8 cellular contexts compared by ENCODE assay signal in the genomic region with DNA sequence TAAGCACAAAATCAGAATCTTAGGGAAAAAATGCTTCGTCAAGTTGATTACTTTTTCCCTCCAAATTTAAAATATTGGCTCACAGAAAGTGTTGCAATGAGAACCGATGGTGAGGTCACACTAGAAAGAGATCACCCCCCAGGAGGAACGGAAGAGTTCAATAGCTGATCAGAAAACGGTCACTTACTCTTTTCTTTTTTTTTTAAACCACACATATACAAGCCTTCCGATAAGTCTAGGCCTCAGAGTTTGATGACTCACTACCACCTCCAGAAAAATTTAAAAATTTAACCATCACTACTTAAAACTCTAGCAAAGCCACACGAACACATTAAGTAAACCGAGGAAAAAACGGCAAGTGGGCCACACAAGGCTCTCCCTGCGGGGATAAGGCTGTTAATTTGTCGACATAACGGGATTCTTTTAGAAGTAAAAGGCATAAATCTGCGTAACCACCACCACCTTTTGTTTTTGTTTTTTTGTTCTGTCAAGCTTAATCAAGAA. TPM values are rescaled to one million over a fixed set of nuclear protein-coding genes. Genes with fewer than 3 reads are reported as not detected.
A peak's percentile ranks its signal among the peaks of the same experiment; 100 is the strongest.
DNase-seq lines count a peak whose midpoint lies in the region; ATAC-seq, FAIRE-seq and TF ChIP-seq lines count a peak whose summit lies in the region.

No MANE protein-coding gene starts in this region.

- in situ Hi-C loops in K562 (cut with MboI), result no loop called here

- peaks cover 43 to 51% of the 10 kb centered on the region in 2 experiments; a peak in 4 of 5 replicates for H3K4me1 ChIP-seq in K562 (replicated peaks in 1 of 2; ENCODE audit: control insufficient read depth in 2 of 2, insufficient read depth in 2 of 2, low read length in 2 of 2)

- H3K4me2 ChIP-seq in K562 (ENCODE audit: insufficient read depth, low read length), result peak overlapping the region; percentile 88

- TF ChIP-seq CTCF in BJ (IDR thresholded peaks at IDR 0.05; ENCODE audit: insufficient read depth, low read depth, low read length) (no peak), K562 (IDR thresholded peaks at IDR 0.05 in 2 of 3, conservative IDR thresholded peaks at IDR 0.05 in 1 of 3; ENCODE audit: insufficient read depth in 2 of 3, low read depth in 1 of 3, low read length in 3 of 3) (no peak)

- intact Hi-C loops in K562 (cut with micrococcal nuclease), result no loop called here

- TSS peak; percentile 44 for BruUV-seq in K562 (replicated peaks; lab: Mats Ljungman, UMichigan)

- WGBS in K562 (ENCODE audit: insufficient coverage, low coverage, missing lambda C conversion rate), result 0% methylated on average over 12 of the region's 12 CpGs

- peak overlapping the region; percentile 77 for H3K4me3 ChIP-seq in BJ (ENCODE audit: low read depth, low read length)
- peak overlapping the region; percentile 95 for H3K4me3 ChIP-seq in MG63
- H3K4me3 ChIP-seq in K562, result peak overlapping the region; percentile 87

- peaks cover 41% of the 10 kb centered on the region for H4K20me1 ChIP-seq in K562 (replicated peaks; ENCODE audit: control insufficient read depth, insufficient read depth, low read length)

- CTCF ChIA-PET in BJ (lab: Yijun Ruan, JAX), result interaction anchor here (0.7 to 1.6 kb wide), 6 partner anchors 9 to 1539 kb away, joined by 3 read pairs; no protein-coding TSS in a partner anchor
- CTCF ChIA-PET in K562 (lab: Yijun Ruan, JAX; ENCODE audit: low intra/inter-chr PET ratio), result no interaction called here

- no peak for TF ChIP-seq RAD21 in K562 (CRISPR knock-in tag; conservative IDR thresholded peaks at IDR 0.05 in 1 of 2, IDR thresholded peaks at IDR 0.05 in 1 of 2)

- peaks cover 17% of the 10 kb centered on the region for H3K36me3 ChIP-seq in BJ (ENCODE audit: control insufficient read depth, insufficient read depth, low read length)
- H3K36me3 ChIP-seq in MG63, result peaks cover 38% of the 10 kb centered on the region
- H3K36me3 ChIP-seq in K562 (ENCODE audit: control insufficient read depth, insufficient read depth, low read length), result peaks cover 45% of the 10 kb centered on the region

- H2AFZ ChIP-seq in K562 (ENCODE audit: low read depth, low read length), result no peak overlapping the region

- no peaks in the 10 kb centered on the region for H3K9me3 Mint-ChIP-seq in memory B cell

- peaks cover 6% of the 10 kb centered on the region for H3K36me3 Mint-ChIP-seq in memory B cell

- TF ChIP-seq EP300 in K562 (IDR thresholded peaks at IDR 0.05; ENCODE audit: low read length), result no peak

- H3K27me3 ChIP-seq in BJ (ENCODE audit: control insufficient read depth, insufficient read depth, low read length) (no peaks in the 10 kb centered on the region), MG63 (no peaks in the 10 kb centered on the region), K562 (ENCODE audit: control insufficient read depth in 2 of 2, insufficient read depth in 2 of 2, low read length in 2 of 2) (no peaks in the 10 kb centered on the region)

- H3K9ac ChIP-seq in K562 (ENCODE audit: insufficient read depth in 1 of 2, low read depth in 2 of 2, low read length in 2 of 2), result peak overlapping the region; percentile 97

- ATAC-seq in K562 (no peak), memory B cell (ENCODE audit: low read depth) (no peak), HG03196 (IDR thresholded peaks at IDR 0.05; ENCODE audit: unreplicated experiment) (no peak)

- peak overlapping the region; percentile 97 for H3K27ac ChIP-seq in K562 (ENCODE audit: extremely low read depth, low read depth, low read length)

- no peaks in the 10 kb centered on the region for H3K27me3 Mint-ChIP-seq in memory B cell

- no peak for DNase-seq in BJ (ENCODE audit: low read depth)
- DNase-seq in MG63, result no peak
- DNase-seq in K562 (ENCODE audit: extremely low read depth in 1 of 4, low spot score in 3 of 4), result peak in 1 of 4 experiments; percentile 46
- no peak for DNase-seq in memory B cell (ENCODE audit: low spot score in 2 of 2)
- no peak for DNase-seq in NCI-H510A (lab: John Stamatoyannopoulos, UW)
- DNase-seq in cerebellar cortex (ENCODE audit: low spot score), result no peak
- no peak for DNase-seq in NCI-H2171 (lab: John Stamatoyannopoulos, UW)

- H3K9me1 ChIP-seq in K562 (ENCODE audit: control insufficient read depth, insufficient read depth, low read length), result peaks cover 23% of the 10 kb centered on the region

- H3K79me2 ChIP-seq in K562 (ENCODE audit: control insufficient read depth, insufficient read depth, low read length), result peaks cover 70% of the 10 kb centered on the region

- H3K4me3 Mint-ChIP-seq in memory B cell, result peak overlapping the region; percentile 95

- peak overlapping the region; percentile 90 for H3K27ac Mint-ChIP-seq in memory B cell

- TF ChIP-seq POLR2A in K562 (conservative IDR thresholded peaks at IDR 0.05), result no peak

- H3K4me1 Mint-ChIP-seq in memory B cell, result peaks cover 36% of the 10 kb centered on the region

- POLR2A ChIA-PET in BJ (lab: Charles Lee) (no interaction called here), K562 (lab: Yijun Ruan, JAX) (interaction anchor here (0.5 to 8.5 kb wide), 9 partner anchors 10 to 627 kb away, joined by 3 to 109 read pairs (median 5); a partner anchor contains a TSS)

- H3K9me3 ChIP-seq in MG63 (no peaks in the 10 kb centered on the region), K562 (replicated peaks; ENCODE audit: control insufficient read depth, insufficient read depth, low read depth, low read length) (no peaks in the 10 kb centered on the region)

- peak; percentile 69 for FAIRE-seq in K562 (lab: Jason Lieb, UNC)

RNA-seq across cellular contexts. Expression of a gene that starts 1.2 kb away (rescaled TPM):
- polyA plus RNA-seq in BJ (2011; rRNA removed), result 259 and 401 TPM in 2 replicates
- polyA minus RNA-seq in BJ (2011; rRNA and poly(A)+ RNA removed), result 243 and 281 TPM in 2 replicates
- total RNA-seq in MG63 (2014; rRNA removed; shearing (Covaris generic); ENCODE audit: low replicate concordance), result 301 and 417 TPM in 2 replicates
- total RNA-seq in K562 (2011; cell fraction: chromatin; rRNA removed; ENCODE audit: low replicate concordance), result 165 and 371 TPM in 2 replicates
- total RNA-seq in K562 (2011; cell fraction: nucleolus; rRNA removed), result 360 and 416 TPM in 2 replicates
- 387 and 460 TPM in 2 replicates for total RNA-seq in K562 (2011; cell fraction: nucleoplasm; rRNA removed)
- total RNA-seq in K562 (2014; rRNA removed), result 158 and 200 TPM in 2 replicates
- total RNA-seq in K562 (2014; rRNA removed; fragmentation: Illumina TruSeq; extraction: Trizol), result 110 and 137 TPM in 2 replicates
- total RNA-seq in K562 (2015; rRNA removed; fragmentation: Illumina TruSeq; extraction: Trizol), result 128 and 130 TPM in 2 replicates
- total RNA-seq in K562 (2021), result 175 and 181 TPM in 2 replicates
- 174 and 176 TPM in 2 replicates for polyA plus RNA-seq in K562 (2011; rRNA removed)
- polyA plus RNA-seq in K562 (2011; cell fraction: cytosol; rRNA removed), result 241 and 245 TPM in 2 replicates
- polyA plus RNA-seq in K562 (2011; cell fraction: nucleus; rRNA removed), result 131 and 161 TPM in 2 replicates
- 137 and 203 TPM in 2 replicates for polyA plus RNA-seq in K562 (2012)
- polyA plus RNA-seq in K562 (2014; fragmentation: Illumina TruSeq; extraction: Trizol), result 144 and 148 TPM in 2 replicates
- polyA plus RNA-seq in K562 (2014; fragmentation: Nextera tagmentation; extraction: Ambion mirVana), result 10 to 100 TPM in 1 of 2 experiments, 1 to 10 TPM in 1; 8.4 to 13.5 TPM
- 116 and 147 TPM in 2 replicates for polyA plus RNA-seq in K562 (2014; rRNA removed)
- 117 and 140 TPM in 2 replicates for polyA minus RNA-seq in K562 (2011; rRNA and poly(A)+ RNA removed)
- polyA minus RNA-seq in K562 (2011; cell fraction: cytosol; rRNA and poly(A)+ RNA removed), result 116 and 143 TPM in 2 replicates
- polyA minus RNA-seq in K562 (2011; cell fraction: nucleus; rRNA and poly(A)+ RNA removed), result 25.7 and 40.3 TPM in 2 replicates

RNA-seq across cellular contexts. Expression of a gene that starts 1.5 kb away (rescaled TPM):
- polyA plus RNA-seq in BJ (2011; rRNA removed) (0.70 and 1.2 TPM in 2 replicates), K562 (2011; rRNA removed) (0.60 and 1.2 TPM in 2 replicates), K562 (2014; fragmentation: Illumina TruSeq; extraction: Trizol) (0.25 and 1.0 TPM in 2 replicates), K562 (2014; fragmentation: Nextera tagmentation; extraction: Ambion mirVana) (under 1 TPM in 1 of 2 experiments, not detected in 1; 0.10 TPM), K562 (2014; rRNA removed) (0.13 and 0.61 TPM in 2 replicates)
- 1.3 TPM in 1 of 2 replicates, not detected in the other for polyA minus RNA-seq in BJ (2011; rRNA and poly(A)+ RNA removed)
- not detected in 2 replicates for total RNA-seq in MG63 (2014; rRNA removed; shearing (Covaris generic); ENCODE audit: low replicate concordance)
- total RNA-seq in K562 (2011; cell fraction: chromatin; rRNA removed; ENCODE audit: low replicate concordance), result 1.6 and 2.8 TPM in 2 replicates
- total RNA-seq in K562 (2011; cell fraction: nucleolus; rRNA removed), result 0.50 and 0.92 TPM in 2 replicates
- 0.69 and 1.3 TPM in 2 replicates for total RNA-seq in K562 (2011; cell fraction: nucleoplasm; rRNA removed)
- total RNA-seq in K562 (2014; rRNA removed) (0.53 TPM in 1 of 2 replicates, not detected in the other), K562 (2014; rRNA removed; fragmentation: Illumina TruSeq; extraction: Trizol) (0.19 and 0.36 TPM in 2 replicates), K562 (2015; rRNA removed; fragmentation: Illumina TruSeq; extraction: Trizol) (0.26 and 0.65 TPM in 2 replicates), K562 (2021) (0.20 and 0.33 TPM in 2 replicates)
- polyA plus RNA-seq in K562 (2011; cell fraction: cytosol; rRNA removed), result 0.60 and 0.85 TPM in 2 replicates
- polyA plus RNA-seq in K562 (2011; cell fraction: nucleus; rRNA removed), result 0.60 and 0.86 TPM in 2 replicates
- 0.82 and 1.7 TPM in 2 replicates for polyA plus RNA-seq in K562 (2012)
- 0.39 and 0.81 TPM in 2 replicates for polyA minus RNA-seq in K562 (2011; rRNA and poly(A)+ RNA removed)
- polyA minus RNA-seq in K562 (2011; cell fraction: cytosol; rRNA and poly(A)+ RNA removed), result 0.86 TPM in 1 of 2 replicates, not detected in the other
- 0.27 and 0.44 TPM in 2 replicates for polyA minus RNA-seq in K562 (2011; cell fraction: nucleus; rRNA and poly(A)+ RNA removed)

RNA-seq across cellular contexts. Expression of a gene that starts 18.3 kb away (rescaled TPM):
- polyA plus RNA-seq in BJ (2011; rRNA removed), result 9.0 and 10.0 TPM in 2 replicates
- polyA minus RNA-seq in BJ (2011; rRNA and poly(A)+ RNA removed), result 4.8 and 4.9 TPM in 2 replicates
- total RNA-seq in MG63 (2014; rRNA removed; shearing (Covaris generic); ENCODE audit: low replicate concordance), result 28.5 and 47.2 TPM in 2 replicates
- 2.1 and 4.8 TPM in 2 replicates for total RNA-seq in K562 (2011; cell fraction: chromatin; rRNA removed; ENCODE audit: low replicate concordance)
- total RNA-seq in K562 (2011; cell fraction: nucleolus; rRNA removed), result 5.7 and 6.1 TPM in 2 replicates
- 3.4 and 7.6 TPM in 2 replicates for total RNA-seq in K562 (2011; cell fraction: nucleoplasm; rRNA removed)
- 82.5 and 83.0 TPM in 2 replicates for total RNA-seq in K562 (2014; rRNA removed)
- 18.6 and 19.8 TPM in 2 replicates for total RNA-seq in K562 (2014; rRNA removed; fragmentation: Illumina TruSeq; extraction: Trizol)
- 37.0 and 37.3 TPM in 2 replicates for total RNA-seq in K562 (2015; rRNA removed; fragmentation: Illumina TruSeq; extraction: Trizol)
- 38.3 and 43.3 TPM in 2 replicates for total RNA-seq in K562 (2021)
- polyA plus RNA-seq in K562 (2011; rRNA removed), result 7.3 and 9.7 TPM in 2 replicates
- 11.8 and 44.2 TPM in 2 replicates for polyA plus RNA-seq in K562 (2011; cell fraction: cytosol; rRNA removed)
- polyA plus RNA-seq in K562 (2011; cell fraction: nucleus; rRNA removed), result 6.8 and 14.0 TPM in 2 replicates
- polyA plus RNA-seq in K562 (2012), result 30.9 and 47.7 TPM in 2 replicates
- 21.3 and 32.2 TPM in 2 replicates for polyA plus RNA-seq in K562 (2014; fragmentation: Illumina TruSeq; extraction: Trizol)
- 10 to 100 TPM in 1 of 2 experiments, 1 to 10 TPM in 1; 5.5 to 10.2 TPM for polyA plus RNA-seq in K562 (2014; fragmentation: Nextera tagmentation; extraction: Ambion mirVana)
- polyA plus RNA-seq in K562 (2014; rRNA removed), result 52.4 and 58.9 TPM in 2 replicates
- 7.6 TPM in 2 replicates for polyA minus RNA-seq in K562 (2011; rRNA and poly(A)+ RNA removed)
- 10.3 and 16.3 TPM in 2 replicates for polyA minus RNA-seq in K562 (2011; cell fraction: cytosol; rRNA and poly(A)+ RNA removed)
- 4.1 and 4.2 TPM in 2 replicates for polyA minus RNA-seq in K562 (2011; cell fraction: nucleus; rRNA and poly(A)+ RNA removed)

RNA-seq across cellular contexts. Expression of a gene that starts 18.4 kb away (rescaled TPM):
- 36.0 and 46.1 TPM in 2 replicates for polyA plus RNA-seq in BJ (2011; rRNA removed)
- polyA minus RNA-seq in BJ (2011; rRNA and poly(A)+ RNA removed), result 11.6 and 13.3 TPM in 2 replicates
- 37.4 and 48.4 TPM in 2 replicates for total RNA-seq in MG63 (2014; rRNA removed; shearing (Covaris generic); ENCODE audit: low replicate concordance)
- total RNA-seq in K562 (2011; cell fraction: chromatin; rRNA removed; ENCODE audit: low replicate concordance), result 14.8 and 38.0 TPM in 2 replicates
- total RNA-seq in K562 (2011; cell fraction: nucleolus; rRNA removed), result 35.1 and 38.5 TPM in 2 replicates
- 27.0 and 30.6 TPM in 2 replicates for total RNA-seq in K562 (2011; cell fraction: nucleoplasm; rRNA removed)
- total RNA-seq in K562 (2014; rRNA removed), result 17.9 and 20.8 TPM in 2 replicates
- total RNA-seq in K562 (2014; rRNA removed; fragmentation: Illumina TruSeq; extraction: Trizol), result 20.9 and 21.2 TPM in 2 replicates
- 15.5 and 16.6 TPM in 2 replicates for total RNA-seq in K562 (2015; rRNA removed; fragmentation: Illumina TruSeq; extraction: Trizol)
- 26.7 and 26.8 TPM in 2 replicates for total RNA-seq in K562 (2021)
- polyA plus RNA-seq in K562 (2011; rRNA removed), result 28.6 and 29.8 TPM in 2 replicates
- 20.7 and 21.2 TPM in 2 replicates for polyA plus RNA-seq in K562 (2011; cell fraction: cytosol; rRNA removed)
- 52.8 and 56.6 TPM in 2 replicates for polyA plus RNA-seq in K562 (2011; cell fraction: nucleus; rRNA removed)
- 23.6 and 38.1 TPM in 2 replicates for polyA plus RNA-seq in K562 (2012)
- 19.1 and 22.2 TPM in 2 replicates for polyA plus RNA-seq in K562 (2014; fragmentation: Illumina TruSeq; extraction: Trizol)
- polyA plus RNA-seq in K562 (2014; fragmentation: Nextera tagmentation; extraction: Ambion mirVana), result 10 to 100 TPM; 16.1 to 16.3 TPM
- polyA plus RNA-seq in K562 (2014; rRNA removed), result 30.4 and 31.3 TPM in 2 replicates
- polyA minus RNA-seq in K562 (2011; rRNA and poly(A)+ RNA removed), result 10.4 and 13.1 TPM in 2 replicates
- 6.1 and 6.4 TPM in 2 replicates for polyA minus RNA-seq in K562 (2011; cell fraction: cytosol; rRNA and poly(A)+ RNA removed)
- polyA minus RNA-seq in K562 (2011; cell fraction: nucleus; rRNA and poly(A)+ RNA removed), result 7.0 and 9.7 TPM in 2 replicates

RNA-seq across cellular contexts. Expression of a gene that starts 26.6 kb away (rescaled TPM):
- polyA plus RNA-seq in BJ (2011; rRNA removed), result 2,964 and 3,329 TPM in 2 replicates
- polyA minus RNA-seq in BJ (2011; rRNA and poly(A)+ RNA removed), result 1,447 and 2,388 TPM in 2 replicates
- 2,766 and 2,991 TPM in 2 replicates for total RNA-seq in MG63 (2014; rRNA removed; shearing (Covaris generic); ENCODE audit: low replicate concordance)
- 435 and 818 TPM in 2 replicates for total RNA-seq in K562 (2011; cell fraction: chromatin; rRNA removed; ENCODE audit: low replicate concordance)
- 981 and 1,003 TPM in 2 replicates for total RNA-seq in K562 (2011; cell fraction: nucleolus; rRNA removed)
- 983 and 1,497 TPM in 2 replicates for total RNA-seq in K562 (2011; cell fraction: nucleoplasm; rRNA removed)
- 2,031 and 2,305 TPM in 2 replicates for total RNA-seq in K562 (2014; rRNA removed)
- 2,847 and 3,141 TPM in 2 replicates for total RNA-seq in K562 (2014; rRNA removed; fragmentation: Illumina TruSeq; extraction: Trizol)
- 3,167 and 3,195 TPM in 2 replicates for total RNA-seq in K562 (2015; rRNA removed; fragmentation: Illumina TruSeq; extraction: Trizol)
- 2,893 and 3,009 TPM in 2 replicates for total RNA-seq in K562 (2021)
- polyA plus RNA-seq in K562 (2011; rRNA removed), result 2,555 and 3,221 TPM in 2 replicates
- 2,594 and 3,399 TPM in 2 replicates for polyA plus RNA-seq in K562 (2011; cell fraction: cytosol; rRNA removed)
- 1,411 and 1,919 TPM in 2 replicates for polyA plus RNA-seq in K562 (2011; cell fraction: nucleus; rRNA removed)
- 2,443 and 5,674 TPM in 2 replicates for polyA plus RNA-seq in K562 (2012)
- 3,627 and 3,760 TPM in 2 replicates for polyA plus RNA-seq in K562 (2014; fragmentation: Illumina TruSeq; extraction: Trizol)
- 1,000 to 10,000 TPM; 1,935 to 2,418 TPM for polyA plus RNA-seq in K562 (2014; fragmentation: Nextera tagmentation; extraction: Ambion mirVana)
- polyA plus RNA-seq in K562 (2014; rRNA removed), result 2,051 and 2,652 TPM in 2 replicates
- 2,918 and 2,983 TPM in 2 replicates for polyA minus RNA-seq in K562 (2011; rRNA and poly(A)+ RNA removed)
- 1,280 and 1,366 TPM in 2 replicates for polyA minus RNA-seq in K562 (2011; cell fraction: cytosol; rRNA and poly(A)+ RNA removed)
- 400 and 734 TPM in 2 replicates for polyA minus RNA-seq in K562 (2011; cell fraction: nucleus; rRNA and poly(A)+ RNA removed)
